In genomic region chr17:78131172-78132085, GRCh38 we compare ENCODE assay signal across 8 cellular contexts. TPM values are rescaled to one million over a fixed set of nuclear protein-coding genes. Genes with fewer than 3 reads are reported as not detected.
A peak's percentile ranks its signal among the peaks of the same experiment; 100 is the strongest.
DNase-seq lines count a peak whose midpoint lies in the region; ATAC-seq, FAIRE-seq and TF ChIP-seq lines count a peak whose summit lies in the region.

No MANE protein-coding gene starts in this region.

- H3K9me3 Mint-ChIP-seq in CD4-positive, alpha-beta memory T cell = peaks cover 0 to 14% (median 0%) of the 10 kb centered on the region in 8 donors
- peaks cover 0 to 2% (median 0%) of the 10 kb centered on the region in 9 donors for H3K9me3 Mint-ChIP-seq in naive thymus-derived CD8-positive, alpha-beta T cell

- H3K9me3 ChIP-seq in CD4-positive, alpha-beta memory T cell (ENCODE audit: control insufficient read depth in 1 of 2, low read length in 2 of 2) = no peaks in the 10 kb centered on the region
- no peaks in the 10 kb centered on the region for H3K9me3 ChIP-seq in NT2/D1 (ENCODE audit: insufficient read depth, low read length)
- no peaks in the 10 kb centered on the region for H3K9me3 ChIP-seq in K562 (replicated peaks; ENCODE audit: control insufficient read depth, insufficient read depth, low read depth, low read length)

- H3K4me1 Mint-ChIP-seq in CD4-positive, alpha-beta memory T cell = peaks cover 28 to 80% (median 43%) of the 10 kb centered on the region in 4 donors
- peaks cover 37 to 71% (median 61%) of the 10 kb centered on the region in 4 donors for H3K4me1 Mint-ChIP-seq in naive thymus-derived CD8-positive, alpha-beta T cell

- peaks cover 34% of the 10 kb centered on the region for H3K36me3 ChIP-seq in CD4-positive, alpha-beta memory T cell (ENCODE audit: insufficient read depth, low read length)
- peaks cover under 1% of the 10 kb centered on the region for H3K36me3 ChIP-seq in NT2/D1 (ENCODE audit: insufficient read depth, insufficient read length, low read length)
- peaks cover 7% of the 10 kb centered on the region; the same call in 1 of the 3 replicates for H3K36me3 ChIP-seq in K562 (ENCODE audit: control insufficient read depth, insufficient read depth, low read length)

- H3K4me3 Mint-ChIP-seq in CD4-positive, alpha-beta memory T cell = peak overlapping the region; percentile 87 to 100 (median 99)
- H3K4me3 Mint-ChIP-seq in naive thymus-derived CD8-positive, alpha-beta T cell = peak overlapping the region; percentile 96 to 100 (median 98)

- H4K20me1 ChIP-seq in K562 (replicated peaks; ENCODE audit: control insufficient read depth, insufficient read depth, low read length) = no peaks in the 10 kb centered on the region

- in situ Hi-C loops in K562 (cut with MboI) = no loop called here

- BruUV-seq in K562 (replicated peaks; lab: Mats Ljungman, UMichigan) = no TSS peak

- no peak for TF ChIP-seq EP300 in K562 (IDR thresholded peaks at IDR 0.05; ENCODE audit: low read length)

- H3K9ac ChIP-seq in NT2/D1 (ENCODE audit: insufficient read length, low read depth) (peak overlapping the region; percentile 50), K562 (ENCODE audit: insufficient read depth in 1 of 2, low read depth in 2 of 2, low read length in 2 of 2) (peak overlapping the region; percentile 56 to 90)

- DNase-seq in CD4-positive, alpha-beta memory T cell = peak in 4 of 5 donors; percentile 46 to 62 (median 46)
- no peak for DNase-seq in NT2/D1 (ENCODE audit: low read depth, low spot score)
- no peak for DNase-seq in K562 (ENCODE audit: extremely low read depth in 1 of 4, low spot score in 3 of 4)
- peak in 7 of 10 donors; percentile 42 to 67 (median 51) for DNase-seq in naive thymus-derived CD8-positive, alpha-beta T cell
- no peak for DNase-seq in hepatic stellate cell (ENCODE audit: low spot score)
- DNase-seq in H4 (ENCODE audit: low spot score) = no peak

- H3K27ac Mint-ChIP-seq in CD4-positive, alpha-beta memory T cell = peak overlapping the region; percentile 95 to 99 (median 98)
- peak overlapping the region; percentile 89 to 100 (median 97) for H3K27ac Mint-ChIP-seq in naive thymus-derived CD8-positive, alpha-beta T cell

- H3K4me2 ChIP-seq in K562 (ENCODE audit: insufficient read depth, low read length) = 0 out of 2 replicates have a peak overlapping the region, but pooled peaks have one; percentile 81

- peak overlapping the region; percentile 81 for H3K27ac ChIP-seq in CD4-positive, alpha-beta memory T cell (ENCODE audit: low read depth, low read length)
- H3K27ac ChIP-seq in K562 (ENCODE audit: extremely low read depth, low read depth, low read length) = peak overlapping the region; percentile 81

- no peak for TF ChIP-seq RAD21 in K562 (CRISPR knock-in tag; conservative IDR thresholded peaks at IDR 0.05 in 1 of 2, IDR thresholded peaks at IDR 0.05 in 1 of 2)

- WGBS in K562 (ENCODE audit: insufficient coverage, low coverage, missing lambda C conversion rate) = 91% methylated on average over 23 of the region's 74 CpGs

- no peak for TF ChIP-seq POLR2A in K562 (conservative IDR thresholded peaks at IDR 0.05)

- H3K27me3 ChIP-seq in CD4-positive, alpha-beta memory T cell (ENCODE audit: insufficient read depth, low read length) = no peaks in the 10 kb centered on the region
- H3K27me3 ChIP-seq in NT2/D1 (ENCODE audit: insufficient read depth, insufficient read length) = peaks cover 37% of the 10 kb centered on the region
- no peaks in the 10 kb centered on the region for H3K27me3 ChIP-seq in K562 (ENCODE audit: control insufficient read depth in 2 of 2, insufficient read depth in 2 of 2, low read length in 2 of 2)

- no peak for FAIRE-seq in K562 (lab: Jason Lieb, UNC)

- peaks cover 40% of the 10 kb centered on the region for H3K79me2 ChIP-seq in K562 (ENCODE audit: control insufficient read depth, insufficient read depth, low read length)

- no peaks in the 10 kb centered on the region for H3K9me1 ChIP-seq in K562 (ENCODE audit: control insufficient read depth, insufficient read depth, low read length)

- H3K27me3 Mint-ChIP-seq in CD4-positive, alpha-beta memory T cell = no peaks in the 10 kb centered on the region
- no peaks in the 10 kb centered on the region for H3K27me3 Mint-ChIP-seq in naive thymus-derived CD8-positive, alpha-beta T cell

- ATAC-seq in K562 (no peak), GM21367 (IDR thresholded peaks at IDR 0.05; ENCODE audit: unreplicated experiment) (no peak), GM19452 (IDR thresholded peaks at IDR 0.05; ENCODE audit: unreplicated experiment) (no peak)
- ATAC-seq in naive thymus-derived CD8-positive, alpha-beta T cell = peak in 1 of 2 donors; percentile 3

- peaks cover 43 to 62% of the 10 kb centered on the region in 2 donors for H3K36me3 Mint-ChIP-seq in CD4-positive, alpha-beta memory T cell
- peaks cover 9 to 51% (median 27%) of the 10 kb centered on the region in 3 donors for H3K36me3 Mint-ChIP-seq in naive thymus-derived CD8-positive, alpha-beta T cell

- 0 out of 6 replicates have a peak, but pooled peaks of 1 of the 3 experiments have one; percentile 4 for TF ChIP-seq CTCF in K562 (IDR thresholded peaks at IDR 0.05 in 2 of 3, conservative IDR thresholded peaks at IDR 0.05 in 1 of 3; ENCODE audit: insufficient read depth in 2 of 3, low read depth in 1 of 3, low read length in 3 of 3)

- intact Hi-C loops in CD4-positive, alpha-beta memory T cell (cut with micrococcal nuclease) = loop anchor here (2.0 to 5.0 kb wide), 2 partner anchors 37 to 121 kb away; partner anchors contain the start of gene SYNGR2
- intact Hi-C loops in K562 (cut with micrococcal nuclease) = no loop called here

- H3K4me1 ChIP-seq in CD4-positive, alpha-beta memory T cell (ENCODE audit: insufficient read depth, low read length) = peaks cover 63% of the 10 kb centered on the region
- H3K4me1 ChIP-seq in NT2/D1 (ENCODE audit: insufficient read depth, insufficient read length) (peaks cover 30% of the 10 kb centered on the region), K562 (replicated peaks in 1 of 2; ENCODE audit: control insufficient read depth in 2 of 2, insufficient read depth in 2 of 2, low read length in 2 of 2) (peaks cover 50 to 92% of the 10 kb centered on the region in 2 experiments)

- no peak overlapping the region for H2AFZ ChIP-seq in K562 (ENCODE audit: low read depth, low read length)

- H3K4me3 ChIP-seq in CD4-positive, alpha-beta memory T cell (ENCODE audit: low read length in 2 of 2) = peak overlapping the region; percentile 97 to 99
- H3K4me3 ChIP-seq in NT2/D1 (ENCODE audit: insufficient read length, low read depth) (peak overlapping the region; percentile 29), K562 (no peak overlapping the region)

- CTCF ChIA-PET in CD4-positive, alpha-beta memory T cell (lab: Charles Lee; ENCODE audit: partially characterized antibody) = interaction anchor here (0.6 to 1.2 kb wide), 2 partner anchors 10 to 12 kb away, joined by 3 to 6 read pairs; no protein-coding TSS in a partner anchor
- CTCF ChIA-PET in K562 (lab: Yijun Ruan, JAX; ENCODE audit: low intra/inter-chr PET ratio) = no interaction called here

- POLR2A ChIA-PET in CD4-positive, alpha-beta memory T cell (lab: Charles Lee; ENCODE audit: partially characterized antibody) = interaction anchor here (0.7 to 26.7 kb wide), 20 partner anchors 5 to 1394 kb away, joined by 3 to 1172 read pairs (median 6); partner anchors contain the start of genes C17orf99, SRSF2, TMC6 and TMC8
- POLR2A ChIA-PET in K562 (lab: Yijun Ruan, JAX) = interaction anchor here (0.6 kb wide), 1 partner anchor 12 kb away, joined by 4 read pairs; no protein-coding TSS in a partner anchor
- POLR2A ChIA-PET in naive thymus-derived CD8-positive, alpha-beta T cell (lab: Charles Lee) = interaction anchor here (0.6 to 30.2 kb wide), 21 partner anchors 6 to 878 kb away, joined by 3 to 1112 read pairs (median 10); partner anchors contain the start of genes C17orf99, CANT1, SYNGR2 and TMC6

RNA-seq across cellular contexts. Expression of gene TMC8, which starts 0.9 kb away (rescaled TPM):
- 100 to 1,000 TPM; 424 to 430 TPM for total RNA-seq in CD4-positive, alpha-beta memory T cell
- polyA plus RNA-seq in CD4-positive, alpha-beta memory T cell = 100 to 1,000 TPM in 1 of 2 donors, 10 to 100 TPM in 1; 77.7 to 172 TPM
- 23.0 and 64.6 TPM in 2 replicates for total RNA-seq in K562 (2011; cell fraction: chromatin; rRNA removed; ENCODE audit: low replicate concordance)
- 33.3 and 43.0 TPM in 2 replicates for total RNA-seq in K562 (2011; cell fraction: nucleolus; rRNA removed)
- total RNA-seq in K562 (2011; cell fraction: nucleoplasm; rRNA removed) = 24.9 and 26.8 TPM in 2 replicates
- total RNA-seq in K562 (2014; rRNA removed) (4.8 TPM in 2 replicates), K562 (2014; rRNA removed; fragmentation: Illumina TruSeq; extraction: Trizol) (1.0 and 1.3 TPM in 2 replicates), K562 (2015; rRNA removed; fragmentation: Illumina TruSeq; extraction: Trizol) (1.3 TPM in 2 replicates), K562 (2021) (8.3 and 10.3 TPM in 2 replicates)
- polyA plus RNA-seq in K562 (2011; rRNA removed) (3.5 and 6.1 TPM in 2 replicates), K562 (2014; fragmentation: Illumina TruSeq; extraction: Trizol) (2.8 and 5.7 TPM in 2 replicates), K562 (2014; fragmentation: Nextera tagmentation; extraction: Ambion mirVana) (under 1 TPM; 0.13 to 0.21 TPM), K562 (2014; rRNA removed) (4.1 and 10.9 TPM in 2 replicates)
- polyA plus RNA-seq in K562 (2011; cell fraction: cytosol; rRNA removed) = 1.9 and 10.1 TPM in 2 replicates
- 15.8 and 47.9 TPM in 2 replicates for polyA plus RNA-seq in K562 (2011; cell fraction: nucleus; rRNA removed)
- polyA plus RNA-seq in K562 (2012) = 7.4 and 8.2 TPM in 2 replicates
- polyA minus RNA-seq in K562 (2011; rRNA and poly(A)+ RNA removed) = 2.4 and 2.5 TPM in 2 replicates
- 2.2 and 4.6 TPM in 2 replicates for polyA minus RNA-seq in K562 (2011; cell fraction: cytosol; rRNA and poly(A)+ RNA removed)
- 9.6 and 12.8 TPM in 2 replicates for polyA minus RNA-seq in K562 (2011; cell fraction: nucleus; rRNA and poly(A)+ RNA removed)
- total RNA-seq in naive thymus-derived CD8-positive, alpha-beta T cell = 100 to 1,000 TPM; 367 to 370 TPM
- 100 to 1,000 TPM in 1 of 3 donors, 10 to 100 TPM in 2; 62.5 to 141 (median 72.9) TPM for polyA plus RNA-seq in naive thymus-derived CD8-positive, alpha-beta T cell
- total RNA-seq in H4 (2014; rRNA removed; shearing (Covaris generic)) = 0.02 TPM in 1 of 2 replicates, not detected in the other

RNA-seq across cellular contexts. Expression of gene TMC6, which starts 2.9 kb away (rescaled TPM):
- 100 to 1,000 TPM; 697 to 702 TPM for total RNA-seq in CD4-positive, alpha-beta memory T cell
- polyA plus RNA-seq in CD4-positive, alpha-beta memory T cell = 100 to 1,000 TPM; 258 to 300 TPM
- 470 and 1,385 TPM in 2 replicates for total RNA-seq in K562 (2011; cell fraction: chromatin; rRNA removed; ENCODE audit: low replicate concordance)
- 924 and 982 TPM in 2 replicates for total RNA-seq in K562 (2011; cell fraction: nucleolus; rRNA removed)
- total RNA-seq in K562 (2011; cell fraction: nucleoplasm; rRNA removed) = 574 and 584 TPM in 2 replicates
- total RNA-seq in K562 (2014; rRNA removed) = 183 and 200 TPM in 2 replicates
- 30.2 and 33.0 TPM in 2 replicates for total RNA-seq in K562 (2014; rRNA removed; fragmentation: Illumina TruSeq; extraction: Trizol)
- 64.8 and 66.9 TPM in 2 replicates for total RNA-seq in K562 (2015; rRNA removed; fragmentation: Illumina TruSeq; extraction: Trizol)
- total RNA-seq in K562 (2021) = 304 and 351 TPM in 2 replicates
- 66.9 and 116 TPM in 2 replicates for polyA plus RNA-seq in K562 (2011; rRNA removed)
- polyA plus RNA-seq in K562 (2011; cell fraction: cytosol; rRNA removed) = 66.0 and 200 TPM in 2 replicates
- polyA plus RNA-seq in K562 (2011; cell fraction: nucleus; rRNA removed) = 537 and 1,067 TPM in 2 replicates
- 156 and 191 TPM in 2 replicates for polyA plus RNA-seq in K562 (2012)
- polyA plus RNA-seq in K562 (2014; fragmentation: Illumina TruSeq; extraction: Trizol) = 36.6 and 87.5 TPM in 2 replicates
- 1 to 10 TPM; 4.1 to 8.2 TPM for polyA plus RNA-seq in K562 (2014; fragmentation: Nextera tagmentation; extraction: Ambion mirVana)
- polyA plus RNA-seq in K562 (2014; rRNA removed) = 201 and 246 TPM in 2 replicates
- 21.1 and 34.2 TPM in 2 replicates for polyA minus RNA-seq in K562 (2011; rRNA and poly(A)+ RNA removed)
- 97.7 and 104 TPM in 2 replicates for polyA minus RNA-seq in K562 (2011; cell fraction: cytosol; rRNA and poly(A)+ RNA removed)
- 176 and 224 TPM in 2 replicates for polyA minus RNA-seq in K562 (2011; cell fraction: nucleus; rRNA and poly(A)+ RNA removed)
- 100 to 1,000 TPM; 809 to 819 TPM for total RNA-seq in naive thymus-derived CD8-positive, alpha-beta T cell
- polyA plus RNA-seq in naive thymus-derived CD8-positive, alpha-beta T cell = 100 to 1,000 TPM; 186 to 253 (median 209) TPM
- total RNA-seq in H4 (2014; rRNA removed; shearing (Covaris generic)) = 2.7 and 7.9 TPM in 2 replicates

RNA-seq across cellular contexts. Expression of gene C17orf99, which starts 14.8 kb away (rescaled TPM):
- not detected for total RNA-seq in CD4-positive, alpha-beta memory T cell
- polyA plus RNA-seq in CD4-positive, alpha-beta memory T cell = not detected
- total RNA-seq in K562 (2011; cell fraction: chromatin; rRNA removed; ENCODE audit: low replicate concordance) = 66.4 and 86.5 TPM in 2 replicates
- total RNA-seq in K562 (2011; cell fraction: nucleolus; rRNA removed) = 51.9 and 66.7 TPM in 2 replicates
- 36.2 and 47.7 TPM in 2 replicates for total RNA-seq in K562 (2011; cell fraction: nucleoplasm; rRNA removed)
- total RNA-seq in K562 (2014; rRNA removed) (16.8 and 17.3 TPM in 2 replicates), K562 (2014; rRNA removed; fragmentation: Illumina TruSeq; extraction: Trizol) (7.1 and 7.5 TPM in 2 replicates), K562 (2015; rRNA removed; fragmentation: Illumina TruSeq; extraction: Trizol) (4.0 and 5.8 TPM in 2 replicates), K562 (2021) (16.4 and 18.9 TPM in 2 replicates)
- polyA plus RNA-seq in K562 (2011; rRNA removed) (15.9 and 16.2 TPM in 2 replicates), K562 (2014; fragmentation: Illumina TruSeq; extraction: Trizol) (14.3 and 20.0 TPM in 2 replicates), K562 (2014; fragmentation: Nextera tagmentation; extraction: Ambion mirVana) (1 to 10 TPM; 4.1 to 7.7 TPM), K562 (2014; rRNA removed) (16.4 and 19.9 TPM in 2 replicates)
- 11.8 and 31.5 TPM in 2 replicates for polyA plus RNA-seq in K562 (2011; cell fraction: cytosol; rRNA removed)
- polyA plus RNA-seq in K562 (2011; cell fraction: nucleus; rRNA removed) = 30.9 and 68.9 TPM in 2 replicates
- polyA plus RNA-seq in K562 (2012) = 4.7 and 6.4 TPM in 2 replicates
- 2.7 and 10.0 TPM in 2 replicates for polyA minus RNA-seq in K562 (2011; rRNA and poly(A)+ RNA removed)
- polyA minus RNA-seq in K562 (2011; cell fraction: cytosol; rRNA and poly(A)+ RNA removed) = 6.5 and 11.1 TPM in 2 replicates
- polyA minus RNA-seq in K562 (2011; cell fraction: nucleus; rRNA and poly(A)+ RNA removed) = 5.6 and 11.8 TPM in 2 replicates
- total RNA-seq in naive thymus-derived CD8-positive, alpha-beta T cell = under 1 TPM in 1 of 2 experiments, not detected in 1; 0.60 TPM
- not detected for polyA plus RNA-seq in naive thymus-derived CD8-positive, alpha-beta T cell
- total RNA-seq in H4 (2014; rRNA removed; shearing (Covaris generic)) = not detected in 2 replicates

RNA-seq across cellular contexts. Expression of gene SYNGR2, which starts 37.0 kb away (rescaled TPM):
- 10 to 100 TPM; 60.3 to 61.6 TPM for total RNA-seq in CD4-positive, alpha-beta memory T cell
- polyA plus RNA-seq in CD4-positive, alpha-beta memory T cell = 100 to 1,000 TPM; 144 to 234 TPM
- total RNA-seq in K562 (2011; cell fraction: chromatin; rRNA removed; ENCODE audit: low replicate concordance) = 68.6 and 254 TPM in 2 replicates
- 327 and 339 TPM in 2 replicates for total RNA-seq in K562 (2011; cell fraction: nucleolus; rRNA removed)
- total RNA-seq in K562 (2011; cell fraction: nucleoplasm; rRNA removed) = 222 and 253 TPM in 2 replicates
- total RNA-seq in K562 (2014; rRNA removed) (87.8 and 120 TPM in 2 replicates), K562 (2014; rRNA removed; fragmentation: Illumina TruSeq; extraction: Trizol) (29.7 and 44.9 TPM in 2 replicates), K562 (2015; rRNA removed; fragmentation: Illumina TruSeq; extraction: Trizol) (68.0 and 68.2 TPM in 2 replicates), K562 (2021) (173 and 185 TPM in 2 replicates)
- polyA plus RNA-seq in K562 (2011; rRNA removed) (159 and 208 TPM in 2 replicates), K562 (2014; fragmentation: Illumina TruSeq; extraction: Trizol) (167 and 172 TPM in 2 replicates), K562 (2014; fragmentation: Nextera tagmentation; extraction: Ambion mirVana) (1 to 10 TPM; 1.4 to 7.6 TPM), K562 (2014; rRNA removed) (140 and 156 TPM in 2 replicates)
- 393 and 921 TPM in 2 replicates for polyA plus RNA-seq in K562 (2011; cell fraction: cytosol; rRNA removed)
- 163 and 222 TPM in 2 replicates for polyA plus RNA-seq in K562 (2011; cell fraction: nucleus; rRNA removed)
- 104 and 149 TPM in 2 replicates for polyA plus RNA-seq in K562 (2012)
- 64.8 and 150 TPM in 2 replicates for polyA minus RNA-seq in K562 (2011; rRNA and poly(A)+ RNA removed)
- 129 and 147 TPM in 2 replicates for polyA minus RNA-seq in K562 (2011; cell fraction: cytosol; rRNA and poly(A)+ RNA removed)
- polyA minus RNA-seq in K562 (2011; cell fraction: nucleus; rRNA and poly(A)+ RNA removed) = 33.9 and 38.4 TPM in 2 replicates
- 10 to 100 TPM; 58.1 to 66.6 TPM for total RNA-seq in naive thymus-derived CD8-positive, alpha-beta T cell
- 100 to 1,000 TPM in 1 of 3 donors, 10 to 100 TPM in 2; 88.4 to 108 (median 92.1) TPM for polyA plus RNA-seq in naive thymus-derived CD8-positive, alpha-beta T cell
- total RNA-seq in H4 (2014; rRNA removed; shearing (Covaris generic)) = 24.6 and 30.1 TPM in 2 replicates

RNA-seq across cellular contexts. Expression of gene TK1, which starts 55.4 kb away (rescaled TPM):
- under 1 TPM in 1 of 2 experiments, not detected in 1; 0.55 TPM for total RNA-seq in CD4-positive, alpha-beta memory T cell
- 1 to 10 TPM in 1 of 2 donors, under 1 TPM in 1; 0.88 to 1.4 TPM for polyA plus RNA-seq in CD4-positive, alpha-beta memory T cell
- total RNA-seq in K562 (2011; cell fraction: chromatin; rRNA removed; ENCODE audit: low replicate concordance) = 24.3 and 89.6 TPM in 2 replicates
- total RNA-seq in K562 (2011; cell fraction: nucleolus; rRNA removed) = 88.4 and 100 TPM in 2 replicates
- 53.4 and 62.0 TPM in 2 replicates for total RNA-seq in K562 (2011; cell fraction: nucleoplasm; rRNA removed)
- 195 and 231 TPM in 2 replicates for total RNA-seq in K562 (2014; rRNA removed)
- total RNA-seq in K562 (2014; rRNA removed; fragmentation: Illumina TruSeq; extraction: Trizol) = 45.0 and 59.5 TPM in 2 replicates
- 97.7 and 98.0 TPM in 2 replicates for total RNA-seq in K562 (2015; rRNA removed; fragmentation: Illumina TruSeq; extraction: Trizol)
- 198 TPM in 2 replicates for total RNA-seq in K562 (2021)
- polyA plus RNA-seq in K562 (2011; rRNA removed) = 123 and 130 TPM in 2 replicates
- polyA plus RNA-seq in K562 (2011; cell fraction: cytosol; rRNA removed) = 232 and 546 TPM in 2 replicates
- 82.4 and 119 TPM in 2 replicates for polyA plus RNA-seq in K562 (2011; cell fraction: nucleus; rRNA removed)
- 204 and 231 TPM in 2 replicates for polyA plus RNA-seq in K562 (2012)
- polyA plus RNA-seq in K562 (2014; fragmentation: Illumina TruSeq; extraction: Trizol) = 103 and 216 TPM in 2 replicates
- polyA plus RNA-seq in K562 (2014; fragmentation: Nextera tagmentation; extraction: Ambion mirVana) = 10 to 100 TPM in 1 of 2 experiments, 1 to 10 TPM in 1; 8.4 to 29.9 TPM
- 192 and 280 TPM in 2 replicates for polyA plus RNA-seq in K562 (2014; rRNA removed)
- polyA minus RNA-seq in K562 (2011; rRNA and poly(A)+ RNA removed) = 86.2 and 149 TPM in 2 replicates
- 121 and 135 TPM in 2 replicates for polyA minus RNA-seq in K562 (2011; cell fraction: cytosol; rRNA and poly(A)+ RNA removed)
- 32.2 and 35.5 TPM in 2 replicates for polyA minus RNA-seq in K562 (2011; cell fraction: nucleus; rRNA and poly(A)+ RNA removed)
- total RNA-seq in naive thymus-derived CD8-positive, alpha-beta T cell = not detected
- 1 to 10 TPM in 1 of 3 donors, under 1 TPM in 1, not detected in 1; 0.18 to 1.1 TPM for polyA plus RNA-seq in naive thymus-derived CD8-positive, alpha-beta T cell
- 188 and 253 TPM in 2 replicates for total RNA-seq in H4 (2014; rRNA removed; shearing (Covaris generic))

Comparison
In these comparisons a context has a peak if more than half of its experiments do, and no peak if none do; other contexts are left out.
1. DNase-seq: peak in CD4-positive, alpha-beta memory T cell (4 of 5) and naive thymus-derived CD8-positive, alpha-beta T cell (7 of 10); none in NT2/D1 (single experiment), K562 (0 of 4), hepatic stellate cell (single experiment) and H4 (single experiment).
2. RNA of gene TMC8, which starts 0.9 kb away (total RNA-seq): 424 to 430 TPM in CD4-positive, alpha-beta memory T cell and 367 to 370 TPM in naive thymus-derived CD8-positive, alpha-beta T cell; 1.0 to 64.6 TPM in K562 and 0.02 TPM in H4; every median in the first group is over 4 times any median in the second.